Comparison of ENCODE assay signal across 10 cellular contexts in genomic region chr12:47317182-47317915, GRCh38.
DNase-seq lines count a peak whose midpoint lies in the region; ATAC-seq, FAIRE-seq and TF ChIP-seq lines count a peak whose summit lies in the region.
"Had no signal": no experiment of that assay in that cellular context is flagged by ENCODE, and none has a peak within 500 bp of the region (broad histone marks: within the 10 kb centered on the region; RNA-seq: fewer than 3 reads in every experiment).

No MANE protein-coding gene starts in this region.

- no peak for TF ChIP-seq EP300 in HepG2 (IDR thresholded peaks at IDR 0.05; ENCODE audit: low read depth in 2 of 2, low read length in 2 of 2)
- TF ChIP-seq EP300 in HepG2 (CRISPR knock-in tag; IDR thresholded peaks at IDR 0.05; ENCODE audit: borderline replicate concordance): no peak

- no TSS peak for BruUV-seq in HepG2 (replicated peaks; lab: Mats Ljungman, UMichigan)

- no peak for TF ChIP-seq POLR2A in HepG2 (IDR thresholded peaks at IDR 0.05; ENCODE audit: insufficient read depth in 1 of 2, low read depth in 2 of 2, low read length in 2 of 2)
- TF ChIP-seq POLR2A in adrenal gland (IDR thresholded peaks at IDR 0.05): no peak

- H3K9me3 ChIP-seq in liver (ENCODE audit: control insufficient read depth in 4 of 4, low read length in 3 of 4): no peaks in the 10 kb centered on the region
- no peaks in the 10 kb centered on the region for H3K9me3 ChIP-seq in HepG2 (ENCODE audit: low read length)
- no peaks in the 10 kb centered on the region for H3K9me3 ChIP-seq in adrenal gland (replicated peaks in 1 of 3)
- no peaks in the 10 kb centered on the region for H3K9me3 ChIP-seq in upper lobe of right lung

- FAIRE-seq in HepG2 (lab: Jason Lieb, UNC): no peak

- TF ChIP-seq RAD21 in liver (IDR thresholded peaks at IDR 0.05) (no peak), HepG2 (CRISPR knock-in tag; IDR thresholded peaks at IDR 0.05) (no peak)

- H3K4me3 ChIP-seq in liver (ENCODE audit: low read depth in 1 of 3, low read length in 3 of 3) (peak overlapping the region in 2 of 3 donors; percentile 20 to 37), HepG2 (replicated peaks in 1 of 3; ENCODE audit: insufficient read depth in 1 of 3, low read depth in 2 of 3, low read length in 3 of 3) (no peak overlapping the region), adrenal gland (no peak overlapping the region), upper lobe of right lung (no peak overlapping the region)
- H3K4me3 ChIP-seq: breast epithelium, SK-N-MC had no signal

- H3K4me1 ChIP-seq in liver (ENCODE audit: control insufficient read depth in 4 of 4, insufficient read depth in 4 of 4, low read length in 3 of 4) (peaks cover 8 to 37% (median 22%) of the 10 kb centered on the region in 4 donors), HepG2 (ENCODE audit: insufficient read depth, low read length) (no peaks in the 10 kb centered on the region), adrenal gland (replicated peaks in 1 of 2) (peaks cover 0 to 13% of the 10 kb centered on the region in 2 donors), upper lobe of right lung (no peaks in the 10 kb centered on the region)
- H3K4me1 ChIP-seq: breast epithelium had no signal

- in situ Hi-C loops in HepG2 (cut with HindIII; ENCODE audit: extremely low pct_ligation_motif_present, low pct_unique_long_range_greater_than_20kb): loop anchor here (25.0 kb wide), 1 partner anchor 980 kb away; no protein-coding TSS in a partner anchor

- CTCF ChIA-PET in HepG2 (lab: Yijun Ruan, JAX; ENCODE audit: low intra/inter-chr PET ratio, low total read pairs): no interaction called here

- H3K79me2 ChIP-seq in HepG2 (ENCODE audit: insufficient read depth, low read length): no peaks in the 10 kb centered on the region

- H3K27ac ChIP-seq in liver (ENCODE audit: low read depth in 1 of 2, low read length in 2 of 2) (peak overlapping the region; percentile 80 to 97), HepG2 (ENCODE audit: extremely low read length, insufficient read depth, low read length) (no peak overlapping the region), adrenal gland (peak overlapping the region in 3 of 5 donors; percentile 53 to 85 (median 54)), upper lobe of right lung (peak overlapping the region; percentile 71)
- H3K27ac ChIP-seq: breast epithelium, SK-N-MC had no signal

- H4K20me1 ChIP-seq in HepG2 (ENCODE audit: insufficient read depth, low read length): no peaks in the 10 kb centered on the region

- H3K9ac ChIP-seq in liver (ENCODE audit: low read depth in 1 of 2, low read length in 2 of 2) (peak overlapping the region; percentile 28 to 65), HepG2 (ENCODE audit: insufficient read depth, low read depth, low read length) (no peak overlapping the region)

- TF ChIP-seq CTCF in liver (IDR thresholded peaks at IDR 0.05; ENCODE audit: low read depth, low read length, missing input control): no peak
- no peak for TF ChIP-seq CTCF in HepG2 (CRISPR knock-in tag; IDR thresholded peaks at IDR 0.05)
- peak in 1 of 6 experiments; percentile 31 for TF ChIP-seq CTCF in adrenal gland (IDR thresholded peaks at IDR 0.05)
- no peak for TF ChIP-seq CTCF in upper lobe of right lung (IDR thresholded peaks at IDR 0.05)

- ATAC-seq in HepG2 (no peak), HG02938 (IDR thresholded peaks at IDR 0.05; ENCODE audit: unreplicated experiment) (peak; percentile 49), upper lobe of right lung (no peak), GM18519 (IDR thresholded peaks at IDR 0.05; ENCODE audit: low FRiP score, unreplicated experiment) (no peak)

- no peak overlapping the region for H2AFZ ChIP-seq in HepG2 (ENCODE audit: low read length)

- 17% methylated on average over 11 of the region's 11 CpGs for WGBS in liver
- WGBS in HepG2 (ENCODE audit: low lambda C conversion rate): 60% methylated on average over 11 of the region's 11 CpGs
- 61 to 73% (median 68%) methylated on average over 11 of the region's 11 CpGs for WGBS in adrenal gland, 4 donors

- DNase-seq in HepG2 (ENCODE audit: low spot score) (no peak), adrenal gland (no peak), upper lobe of right lung (no peak), DMS153 (lab: John Stamatoyannopoulos, UW) (no peak), GF-D8 (lab: John Stamatoyannopoulos, UW) (no peak)

- H3K27me3 ChIP-seq in liver (ENCODE audit: control insufficient read depth in 4 of 4, insufficient read depth in 4 of 4, low read length in 3 of 4) (no peaks in the 10 kb centered on the region), HepG2 (ENCODE audit: control insufficient read depth in 1 of 2, insufficient read depth in 2 of 2, low read length in 2 of 2) (no peaks in the 10 kb centered on the region), adrenal gland (no peaks in the 10 kb centered on the region), upper lobe of right lung (no peaks in the 10 kb centered on the region)
- H3K27me3 ChIP-seq: breast epithelium had no signal

- POLR2A ChIA-PET in HepG2 (lab: Yijun Ruan, JAX): no interaction called here

- no peak overlapping the region for H3K4me2 ChIP-seq in HepG2 (ENCODE audit: low read depth, low read length)

- intact Hi-C loops in HepG2 (cut with micrococcal nuclease; ENCODE audit: unreplicated experiment): no loop called here
- intact Hi-C loops in adrenal gland (cut with DNase I): no loop called here
- intact Hi-C loops in upper lobe of right lung (cut with DNase I): no loop called here

- no peaks in the 10 kb centered on the region for H3K36me3 ChIP-seq in liver (ENCODE audit: control insufficient read depth in 4 of 4, insufficient read depth in 3 of 4, low read depth in 1 of 4, low read length in 3 of 4)
- no peaks in the 10 kb centered on the region for H3K36me3 ChIP-seq in HepG2 (replicated peaks in 1 of 2; ENCODE audit: control insufficient read depth in 1 of 2, insufficient read depth in 2 of 2, low read length in 2 of 2)
- no peaks in the 10 kb centered on the region for H3K36me3 ChIP-seq in adrenal gland (replicated peaks in 1 of 2)
- H3K36me3 ChIP-seq in upper lobe of right lung: no peaks in the 10 kb centered on the region
- H3K36me3 ChIP-seq: breast epithelium had no signal

TF ChIP-seq in liver, 16 proteins besides CTCF, POLR2A, EP300 and RAD21 (continues in another document):
- no peak for TF ChIP-seq NR2F2 (IDR thresholded peaks at IDR 0.05)
- TF ChIP-seq EGR1 (IDR thresholded peaks at IDR 0.05; ENCODE audit: low read depth in 2 of 2): no peak
- no peak for TF ChIP-seq JUND (IDR thresholded peaks at IDR 0.05)
- TF ChIP-seq ZBTB33 (IDR thresholded peaks at IDR 0.05): no peak
- TF ChIP-seq HNF4G (IDR thresholded peaks at IDR 0.05): no peak
- no peak for TF ChIP-seq YY1 (IDR thresholded peaks at IDR 0.05)
- TF ChIP-seq FOXA2 (IDR thresholded peaks at IDR 0.05): no peak
- TF ChIP-seq MAX (IDR thresholded peaks at IDR 0.05): no peak
- no peak for TF ChIP-seq GABPA (IDR thresholded peaks at IDR 0.05 in 1 of 2, conservative IDR thresholded peaks at IDR 0.05 in 1 of 2)
- TF ChIP-seq HNF4A (conservative IDR thresholded peaks at IDR 0.05): no peak
- no peak for TF ChIP-seq FOXA1 (IDR thresholded peaks at IDR 0.05)

TF ChIP-seq in HepG2, 621 proteins besides CTCF, POLR2A, EP300 and RAD21 (continues in another document):
- TF ChIP-seq PHB2 (IDR thresholded peaks at IDR 0.05; ENCODE audit: partially characterized antibody): no peak
- no peak for TF ChIP-seq ZNF510 (CRISPR knock-in tag; IDR thresholded peaks at IDR 0.05; ENCODE audit: low read depth)
- TF ChIP-seq BORCS8-MEF2B (CRISPR knock-in tag; IDR thresholded peaks at IDR 0.05): no peak
- no peak for TF ChIP-seq HCFC1 (IDR thresholded peaks at IDR 0.05; ENCODE audit: low read depth, low read length)
- no peak for TF ChIP-seq MLXIP (CRISPR knock-in tag; IDR thresholded peaks at IDR 0.05; ENCODE audit: borderline replicate concordance)
- TF ChIP-seq ZNF414 (CRISPR knock-in tag; IDR thresholded peaks at IDR 0.05): no peak

Comparison
In these comparisons a context has a peak if more than half of its experiments do, and no peak if none do; other contexts are left out.
1. H3K4me3 ChIP-seq: peak in liver (2 of 3); none in HepG2 (0 of 3), adrenal gland (0 of 4) and upper lobe of right lung (single experiment).